10 cellular contexts compared by ENCODE assay signal in genomic region chr14:61178226-61179060, GRCh38.
DNase-seq lines count a peak whose midpoint lies in the region; ATAC-seq and TF ChIP-seq lines count a peak whose summit lies in the region.
"Had no signal": no experiment of that assay in that cellular context is flagged by ENCODE, and none has a peak within 500 bp of the region (broad histone marks: within the 10 kb centered on the region; RNA-seq: fewer than 3 reads in every experiment).

No MANE protein-coding gene starts in this region.

- peaks cover 4% of the 10 kb centered on the region for H3K27me3 Mint-ChIP-seq in activated CD4-positive, alpha-beta T cell treated with anti-CD3 and anti-CD28 coated beads for 36 hours
- peaks cover 3% of the 10 kb centered on the region for H3K27me3 Mint-ChIP-seq in activated naive CD4-positive, alpha-beta T cell treated with anti-CD3 and anti-CD28 coated beads, Interleukin-2, amount 10 ng/mL, durations not matched to agents 7 days and 5 days

- POLR2A ChIA-PET in activated CD4-positive, alpha-beta T cell treated with anti-CD3 and anti-CD28 coated beads for 36 hours (lab: Charles Lee): interaction anchor here (0.5 to 0.8 kb wide), 4 partner anchors 26 to 517 kb away, joined by 3 to 5 read pairs (median 3); partner anchors contain the start of gene HIF1A

- H3K27me3 ChIP-seq in thoracic aorta (replicated peaks; ENCODE audit: insufficient read depth): no peaks in the 10 kb centered on the region
- H3K27me3 ChIP-seq: BLaER1 had no signal

- no peaks in the 10 kb centered on the region for H3K9me3 Mint-ChIP-seq in activated CD4-positive, alpha-beta T cell treated with anti-CD3 and anti-CD28 coated beads for 36 hours (ENCODE audit: low read depth)
- no peaks in the 10 kb centered on the region for H3K9me3 Mint-ChIP-seq in activated naive CD4-positive, alpha-beta T cell treated with anti-CD3 and anti-CD28 coated beads, Interleukin-2, amount 10 ng/mL, durations not matched to agents 7 days and 5 days

- peak overlapping the region; percentile 38 for H3K4me3 Mint-ChIP-seq in activated CD4-positive, alpha-beta T cell treated with anti-CD3 and anti-CD28 coated beads for 36 hours
- peak overlapping the region; percentile 63 for H3K4me3 Mint-ChIP-seq in activated naive CD4-positive, alpha-beta T cell treated with anti-CD3 and anti-CD28 coated beads, Interleukin-2, amount 10 ng/mL, durations not matched to agents 7 days and 5 days

- ATAC-seq in activated CD4-positive, alpha-beta T cell treated with anti-CD3 and anti-CD28 coated beads for 36 hours: peak; percentile 82
- ATAC-seq in thoracic aorta (ENCODE audit: insufficient number of reproducible peaks, low FRiP score, low read depth) (peak; percentile 92), GM21381 (IDR thresholded peaks at IDR 0.05; ENCODE audit: unreplicated experiment) (no peak)

- H3K36me3 Mint-ChIP-seq in activated CD4-positive, alpha-beta T cell treated with anti-CD3 and anti-CD28 coated beads for 36 hours (ENCODE audit: low read depth): no peaks in the 10 kb centered on the region
- no peaks in the 10 kb centered on the region for H3K36me3 Mint-ChIP-seq in activated naive CD4-positive, alpha-beta T cell treated with anti-CD3 and anti-CD28 coated beads, Interleukin-2, amount 10 ng/mL, durations not matched to agents 7 days and 5 days

- peak overlapping the region; percentile 88 for H3K27ac Mint-ChIP-seq in activated CD4-positive, alpha-beta T cell treated with anti-CD3 and anti-CD28 coated beads for 36 hours
- peak overlapping the region; percentile 93 for H3K27ac Mint-ChIP-seq in activated naive CD4-positive, alpha-beta T cell treated with anti-CD3 and anti-CD28 coated beads, Interleukin-2, amount 10 ng/mL, durations not matched to agents 7 days and 5 days

- H3K36me3 ChIP-seq in thoracic aorta: no peaks in the 10 kb centered on the region
- H3K36me3 ChIP-seq: BLaER1 had no signal

- peaks cover 21 to 27% of the 10 kb centered on the region in 2 donors for H3K4me1 ChIP-seq in thoracic aorta (ENCODE audit: control insufficient read depth in 1 of 2, low read depth in 2 of 2)

- CTCF ChIA-PET in activated CD4-positive, alpha-beta T cell treated with anti-CD3 and anti-CD28 coated beads for 36 hours (lab: Charles Lee): interaction anchor here (0.7 kb wide), 1 partner anchor 32 kb away, joined by 3 read pairs; no protein-coding TSS in a partner anchor
- CTCF ChIA-PET in activated naive CD4-positive, alpha-beta T cell treated with anti-CD3 and anti-CD28 coated beads, Interleukin-2, amount 10 ng/mL, durations not matched to agents 7 days and 5 days (lab: Charles Lee): no interaction called here

- H3K27ac ChIP-seq in thoracic aorta: peak overlapping the region; percentile 62 to 84
- H3K27ac ChIP-seq: BLaER1, KMS-11 had no signal

- H3K4me3 ChIP-seq in thoracic aorta: peak overlapping the region; percentile 35
- H3K4me3 ChIP-seq: BLaER1 had no signal

- peaks cover 52% of the 10 kb centered on the region for H3K4me1 Mint-ChIP-seq in activated CD4-positive, alpha-beta T cell treated with anti-CD3 and anti-CD28 coated beads for 36 hours
- peaks cover 32% of the 10 kb centered on the region for H3K4me1 Mint-ChIP-seq in activated naive CD4-positive, alpha-beta T cell treated with anti-CD3 and anti-CD28 coated beads, Interleukin-2, amount 10 ng/mL, durations not matched to agents 7 days and 5 days

- H3K9me3 ChIP-seq in thoracic aorta: no peaks in the 10 kb centered on the region
- H3K9me3 ChIP-seq: BLaER1 had no signal

- DNase-seq in activated CD4-positive, alpha-beta T cell treated with anti-CD3 and anti-CD28 coated beads for 36 hours: peak; percentile 85
- no peak for DNase-seq in activated CD4-positive, alpha-beta T cell treated with anti-CD3 and anti-CD28 coated beads for 1 hour
- peak; percentile 56 for DNase-seq in activated naive CD4-positive, alpha-beta T cell treated with anti-CD3 and anti-CD28 coated beads, Interleukin-2, amount 10 ng/mL, durations not matched to agents 7 days and 5 days
- DNase-seq in kidney glomerular epithelial cell (lab: John Stamatoyannopoulos, UW) (peak; percentile 97), thoracic aorta (ENCODE audit: low spot score) (no peak), KG1 (lab: John Stamatoyannopoulos, UW) (no peak), SK-N-DZ (ENCODE audit: low spot score) (no peak)

- TF ChIP-seq CTCF in thoracic aorta (IDR thresholded peaks at IDR 0.05): no peak

- intact Hi-C loops in activated CD4-positive, alpha-beta T cell treated with anti-CD3 and anti-CD28 coated beads for 36 hours (cut with DNase I, micrococcal nuclease): loop anchor here (1.0 to 5.0 kb wide), 6 partner anchors 75 to 484 kb away; partner anchors contain the start of genes SLC38A6 (in 1 of the 2) and TRMT5 (in 1 of the 2)

Comparison
In these comparisons a context has a peak if more than half of its experiments do, and no peak if none do; other contexts are left out.
1. DNase-seq: peak in activated CD4-positive, alpha-beta T cell treated with anti-CD3 and anti-CD28 coated beads for 36 hours (single experiment), activated naive CD4-positive, alpha-beta T cell treated with anti-CD3 and anti-CD28 coated beads, Interleukin-2, amount 10 ng/mL, durations not matched to agents 7 days and 5 days (single experiment) and kidney glomerular epithelial cell (single experiment); none in activated CD4-positive, alpha-beta T cell treated with anti-CD3 and anti-CD28 coated beads for 1 hour (single experiment), thoracic aorta (single experiment), KG1 (single experiment) and SK-N-DZ (single experiment).